8 cellular contexts compared by ENCODE assay signal in the genomic region with DNA sequence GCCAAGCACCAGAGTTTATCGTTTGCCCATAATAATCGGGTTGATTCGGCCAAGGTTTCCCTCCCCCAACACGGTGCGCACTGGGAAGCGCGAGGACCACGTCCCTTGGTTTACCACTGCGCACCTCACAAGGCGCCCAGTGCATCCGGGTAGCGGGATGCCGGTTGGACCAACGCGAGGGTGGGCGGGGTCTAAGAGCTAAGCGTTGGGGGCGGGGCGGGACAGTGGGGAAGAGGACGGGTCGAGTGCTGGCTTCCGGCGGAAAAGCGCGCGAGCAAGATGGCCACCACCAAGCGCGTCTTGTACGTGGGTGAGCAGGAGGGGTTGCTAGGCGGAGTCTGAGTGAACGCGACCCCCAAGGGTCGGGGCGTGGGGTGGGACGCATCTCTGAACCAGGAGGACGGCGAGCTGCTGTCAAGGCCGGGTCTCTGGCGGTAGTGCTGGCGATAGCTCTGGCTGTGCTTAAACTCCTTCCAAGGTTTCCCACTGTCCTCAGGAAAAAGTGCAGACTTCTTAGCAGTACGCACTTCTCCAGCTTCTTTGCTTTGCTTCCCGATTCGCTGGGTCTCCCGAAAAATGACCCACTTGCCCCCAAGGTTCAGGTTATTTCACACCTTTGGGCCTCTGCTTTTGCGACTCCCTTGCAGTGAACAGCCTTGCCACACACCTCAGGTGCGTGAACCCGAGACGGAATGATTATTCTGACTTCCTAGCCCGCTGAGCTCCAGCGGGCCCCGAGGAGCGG. TPM values are rescaled to one million over a fixed set of nuclear protein-coding genes. Genes with fewer than 3 reads are reported as not detected.
A peak's percentile ranks its signal among the peaks of the same experiment; 100 is the strongest.
DNase-seq lines count a peak whose midpoint lies in the region; ATAC-seq, FAIRE-seq and TF ChIP-seq lines count a peak whose summit lies in the region.

PPIE (plus strand) TSS at position 261 of the 745 bp plus-strand sequence; CDS start at position 280, 19 bp downstream.

- peak within 1 kb of the TSS; percentile 73 for H3K9ac ChIP-seq in endothelial cell of umbilical vein (replicated peaks; ENCODE audit: extremely low read depth, insufficient read depth, low read length)

- intact Hi-C loops in OCI-LY7 (cut with micrococcal nuclease; ENCODE audit: unreplicated experiment) (no loop called here), endothelial cell of umbilical vein (cut with micrococcal nuclease) (no loop called here)

- H3K79me2 ChIP-seq in OCI-LY7 (ENCODE audit: insufficient read depth, low read depth, low read length), result peaks cover 24% of the 10 kb centered on the region; the same call in 1 of the 2 replicates
- peaks cover 5% of the 10 kb centered on the region for H3K79me2 ChIP-seq in endothelial cell of umbilical vein (ENCODE audit: control insufficient read depth, insufficient read depth, low read length)

- ATAC-seq in GM21360 (IDR thresholded peaks at IDR 0.05; ENCODE audit: unreplicated experiment), result peak; percentile 75

- no peaks in the 10 kb centered on the region for H3K9me2 ChIP-seq in OCI-LY7 (ENCODE audit: insufficient read depth, low read length)

- peak within 1 kb of the TSS; percentile 34 for H3K27ac ChIP-seq in OCI-LY7 (ENCODE audit: low read depth, low read length, poor library complexity, severe bottlenecking)
- H3K27ac ChIP-seq in endothelial cell of umbilical vein (ENCODE audit: insufficient read depth, low read depth, low read length), result peak within 1 kb of the TSS; percentile 43

- TF ChIP-seq POLR2A in endothelial cell of umbilical vein (IDR thresholded peaks at IDR 0.05; ENCODE audit: low read depth, low read length), result peak; percentile 85

- H2AFZ ChIP-seq in OCI-LY7 (ENCODE audit: low read length) (peak within 1 kb of the TSS; percentile 73), endothelial cell of umbilical vein (ENCODE audit: low read depth, low read length) (peak within 1 kb of the TSS; percentile 79)

- peak; percentile 94 for FAIRE-seq in endothelial cell of umbilical vein (lab: Jason Lieb, UNC)

- peaks cover 3 to 9% of the 10 kb centered on the region in 2 experiments for H3K27me3 ChIP-seq in endothelial cell of umbilical vein (ENCODE audit: control insufficient read depth in 2 of 2, insufficient read depth in 2 of 2, low read length in 2 of 2)

- DNase-seq in CD1c-positive myeloid dendritic cell (ENCODE audit: extremely low spot score), result peak; percentile 91
- peak; percentile 74 for DNase-seq in HuH-7 (ENCODE audit: low spot score)
- DNase-seq in OCI-LY7 (ENCODE audit: low spot score), result peak; percentile 97
- peak; percentile 98 for DNase-seq in activated CD8-positive, alpha-beta memory T cell treated with anti-CD3 and anti-CD28 coated beads, Interleukin-2, amount 50 U/mL, for 48 hours
- DNase-seq in endothelial cell of umbilical vein (ENCODE audit: low read depth, low spot score), result peak; percentile 88
- peak; percentile 94 for DNase-seq in midbrain (lab: John Stamatoyannopoulos, UW)
- DNase-seq in stimulated activated CD8-positive, alpha-beta memory T cell treated with anti-CD3 and anti-CD28 coated beads, Interleukin-15, amount 100 ng/mL, for 48 hours (ENCODE audit: low read depth in 2 of 2), result peak; percentile 95 to 96

- H3K4me2 ChIP-seq in OCI-LY7 (ENCODE audit: low read length), result peak within 1 kb of the TSS; percentile 86
- peak within 1 kb of the TSS; percentile 77 for H3K4me2 ChIP-seq in endothelial cell of umbilical vein (ENCODE audit: insufficient read depth, low read length)

- peak within 1 kb of the TSS; percentile 89 for H3K4me3 ChIP-seq in OCI-LY7 (ENCODE audit: low read depth, low read length, poor library complexity, severe bottlenecking)
- peak within 1 kb of the TSS; percentile 60 to 88 (median 81) for H3K4me3 ChIP-seq in endothelial cell of umbilical vein (replicated peaks in 1 of 3; ENCODE audit: insufficient read depth in 1 of 3, low read depth in 1 of 3, low read length in 3 of 3)

- peaks cover 40% of the 10 kb centered on the region for H3K36me3 ChIP-seq in OCI-LY7 (ENCODE audit: insufficient read depth, low read length)
- H3K36me3 ChIP-seq in endothelial cell of umbilical vein (ENCODE audit: control insufficient read depth in 2 of 2, extremely low read depth in 1 of 2, insufficient read depth in 2 of 2, low read length in 2 of 2), result peaks cover 8 to 9% of the 10 kb centered on the region in 2 experiments

- CTCF ChIA-PET in OCI-LY7 (lab: Charles Lee; ENCODE audit: unreplicated experiment) (interaction anchor here (0.5 to 0.6 kb wide), 4 partner anchors 9 to 267 kb away, joined by 3 to 7 read pairs (median 4); partner anchors contain the start of gene NT5C1A), endothelial cell of umbilical vein (lab: Charles Lee) (interaction anchor here (0.6 to 2.2 kb wide), 9 partner anchors 8 to 133 kb away, joined by 3 to 12 read pairs (median 4); partner anchors contain the start of gene NT5C1A)

- POLR2A ChIA-PET in OCI-LY7 (lab: Charles Lee), result interaction anchor here (0.5 to 1.8 kb wide), 7 partner anchors 8 to 156 kb away, joined by 3 to 5 read pairs (median 4); no protein-coding TSS in a partner anchor
- POLR2A ChIA-PET in endothelial cell of umbilical vein (lab: Charles Lee), result interaction anchor here (0.5 to 0.6 kb wide), 3 partner anchors 182 to 835 kb away, joined by 3 to 5 read pairs (median 4); partner anchors contain the start of gene ZMPSTE24

- H3K4me1 ChIP-seq in OCI-LY7 (ENCODE audit: insufficient read depth, low read length, poor library complexity, severe bottlenecking) (peaks cover 30% of the 10 kb centered on the region), endothelial cell of umbilical vein (ENCODE audit: control insufficient read depth, extremely low read depth, insufficient read depth, low read length) (peaks cover 8% of the 10 kb centered on the region)

- dilution Hi-C loops in endothelial cell of umbilical vein (cut with MboI; ENCODE audit: extremely low pct_ligation_motif_present, low sequenced_read_pairs), result no loop called here

- no peaks in the 10 kb centered on the region for H3K9me1 ChIP-seq in endothelial cell of umbilical vein (replicated peaks; ENCODE audit: control insufficient read depth, extremely low read depth, insufficient read depth, low read length)

- H3K9me3 ChIP-seq in OCI-LY7 (ENCODE audit: low read length) (no peaks in the 10 kb centered on the region), endothelial cell of umbilical vein (replicated peaks; ENCODE audit: control insufficient read depth, insufficient read depth, low read length) (no peaks in the 10 kb centered on the region)

- TF ChIP-seq CTCF in OCI-LY7 (conservative IDR thresholded peaks at IDR 0.05; ENCODE audit: low read length) (no peak), endothelial cell of umbilical vein (IDR thresholded peaks at IDR 0.05; ENCODE audit: extremely low read depth in 1 of 2, insufficient read depth in 1 of 2, low read depth in 1 of 2, low read length in 2 of 2) (no peak)

- BruUV-seq in OCI-LY7 (replicated peaks; lab: Mats Ljungman, UMichigan) (no TSS peak), endothelial cell of umbilical vein (replicated peaks; lab: Mats Ljungman, UMichigan) (TSS peak; percentile 71)

- H4K20me1 ChIP-seq in OCI-LY7 (ENCODE audit: insufficient read depth, low read length) (no peaks in the 10 kb centered on the region), endothelial cell of umbilical vein (replicated peaks; ENCODE audit: control insufficient read depth, extremely low read depth, insufficient read depth, low read length) (no peaks in the 10 kb centered on the region)

TF ChIP-seq in endothelial cell of umbilical vein, 7 proteins besides CTCF, POLR2A, EP300 and RAD21:
- TF ChIP-seq FOS (IDR thresholded peaks at IDR 0.05; ENCODE audit: borderline replicate concordance, insufficient read depth, low read length) (no peak), POLR2AphosphoS5 (IDR thresholded peaks at IDR 0.05; ENCODE audit: insufficient read depth, low read depth, low read length) (peak; percentile 80)
TF ChIP-seq in endothelial cell of umbilical vein: peak in this region for 1.

RNA-seq across cellular contexts. Expression of gene PPIE, which starts in this region (rescaled TPM):
- total RNA-seq in OCI-LY7 (2014; rRNA removed; shearing (Covaris generic)), result 53.6 and 54.5 TPM in 2 replicates
- 64.8 and 71.9 TPM in 2 replicates for total RNA-seq in OCI-LY7 (2022)
- total RNA-seq in endothelial cell of umbilical vein, result 42.6 and 44.4 TPM in 2 replicates
- 55.7 and 74.9 TPM in 2 replicates for polyA plus RNA-seq in endothelial cell of umbilical vein
- 65.7 and 73.5 TPM in 2 replicates for polyA plus RNA-seq in endothelial cell of umbilical vein (2011; cell fraction: cytosol; rRNA removed)
- 41.0 and 42.9 TPM in 2 replicates for polyA plus RNA-seq in endothelial cell of umbilical vein (2011; cell fraction: nucleus; rRNA removed)
- polyA plus RNA-seq in endothelial cell of umbilical vein (2012), result 44.2 and 48.1 TPM in 2 replicates
- polyA minus RNA-seq in endothelial cell of umbilical vein, result 30.0 and 31.7 TPM in 2 replicates
- 14.7 TPM for polyA minus RNA-seq in endothelial cell of umbilical vein (2011; cell fraction: cytosol; rRNA and poly(A)+ RNA removed)
- polyA minus RNA-seq in endothelial cell of umbilical vein (2011; cell fraction: nucleus; rRNA and poly(A)+ RNA removed), result 12.0 and 13.5 TPM in 2 replicates

Comparison
In these comparisons a context has a peak if more than half of its experiments do, and no peak if none do; other contexts are left out.
1. Peak in every context shown above with its lines: DNase-seq, ATAC-seq, H3K4me3 ChIP-seq and H3K27ac ChIP-seq.